In the genomic region with DNA sequence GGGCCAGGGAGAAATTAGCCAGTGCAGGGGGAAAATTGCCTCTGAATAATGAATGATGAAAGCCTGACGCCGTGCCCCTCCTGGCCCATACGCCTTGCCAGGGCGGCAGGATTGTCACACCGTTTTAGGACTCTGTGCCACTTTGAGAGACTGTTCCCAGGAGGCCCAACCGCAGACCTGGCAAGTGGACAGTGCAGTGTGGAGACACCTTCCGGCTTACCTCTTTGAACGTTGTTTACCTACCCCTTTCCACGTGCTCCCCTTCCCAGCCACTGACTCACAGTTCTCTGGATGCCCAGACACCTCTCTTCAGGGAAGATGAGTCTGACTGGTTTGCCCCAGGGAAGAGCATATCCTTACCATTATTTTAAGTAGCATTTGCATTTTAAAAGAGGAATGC, we compare ENCODE assay signal across 1 cellular context.
A peak's percentile ranks its signal among the peaks of the same experiment; 100 is the strongest.
TF ChIP-seq lines count a peak whose summit lies in the region.

No MANE protein-coding gene starts in this region.

TF ChIP-seq in HepG2, 621 proteins besides CTCF, POLR2A, EP300 and RAD21 (continued from another document and continues in another):
- TF ChIP-seq, protein P1, sequence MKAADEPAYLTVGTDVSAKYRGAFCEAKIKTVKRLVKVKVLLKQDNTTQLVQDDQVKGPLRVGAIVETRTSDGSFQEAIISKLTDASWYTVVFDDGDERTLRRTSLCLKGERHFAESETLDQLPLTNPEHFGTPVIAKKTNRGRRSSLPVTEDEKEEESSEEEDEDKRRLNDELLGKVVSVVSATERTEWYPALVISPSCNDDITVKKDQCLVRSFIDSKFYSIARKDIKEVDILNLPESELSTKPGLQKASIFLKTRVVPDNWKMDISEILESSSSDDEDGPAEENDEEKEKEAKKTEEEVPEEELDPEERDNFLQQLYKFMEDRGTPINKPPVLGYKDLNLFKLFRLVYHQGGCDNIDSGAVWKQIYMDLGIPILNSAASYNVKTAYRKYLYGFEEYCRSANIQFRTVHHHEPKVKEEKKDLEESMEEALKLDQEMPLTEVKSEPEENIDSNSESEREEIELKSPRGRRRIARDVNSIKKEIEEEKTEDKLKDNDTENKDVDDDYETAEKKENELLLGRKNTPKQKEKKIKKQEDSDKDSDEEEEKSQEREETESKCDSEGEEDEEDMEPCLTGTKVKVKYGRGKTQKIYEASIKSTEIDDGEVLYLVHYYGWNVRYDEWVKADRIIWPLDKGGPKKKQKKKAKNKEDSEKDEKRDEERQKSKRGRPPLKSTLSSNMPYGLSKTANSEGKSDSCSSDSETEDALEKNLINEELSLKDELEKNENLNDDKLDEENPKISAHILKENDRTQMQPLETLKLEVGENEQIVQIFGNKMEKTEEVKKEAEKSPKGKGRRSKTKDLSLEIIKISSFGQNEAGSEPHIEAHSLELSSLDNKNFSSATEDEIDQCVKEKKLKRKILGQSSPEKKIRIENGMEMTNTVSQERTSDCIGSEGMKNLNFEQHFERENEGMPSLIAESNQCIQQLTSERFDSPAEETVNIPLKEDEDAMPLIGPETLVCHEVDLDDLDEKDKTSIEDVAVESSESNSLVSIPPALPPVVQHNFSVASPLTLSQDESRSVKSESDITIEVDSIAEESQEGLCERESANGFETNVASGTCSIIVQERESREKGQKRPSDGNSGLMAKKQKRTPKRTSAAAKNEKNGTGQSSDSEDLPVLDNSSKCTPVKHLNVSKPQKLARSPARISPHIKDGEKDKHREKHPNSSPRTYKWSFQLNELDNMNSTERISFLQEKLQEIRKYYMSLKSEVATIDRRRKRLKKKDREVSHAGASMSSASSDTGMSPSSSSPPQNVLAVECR (CRISPR knock-in tag; IDR thresholded peaks at IDR 0.05; ENCODE audit: borderline replicate concordance) = no peak; the same call in 1 of the 2 replicates
- TF ChIP-seq BRCA1 (CRISPR knock-in tag; IDR thresholded peaks at IDR 0.05) (no peak), YEATS2 (CRISPR knock-in tag; IDR thresholded peaks at IDR 0.05; ENCODE audit: borderline replicate concordance) (no peak), ELK4 (CRISPR knock-in tag; IDR thresholded peaks at IDR 0.05; ENCODE audit: borderline replicate concordance) (no peak), ZNF235 (CRISPR knock-in tag; IDR thresholded peaks at IDR 0.05; ENCODE audit: borderline replicate concordance) (no peak), AKNA (CRISPR knock-in tag; IDR thresholded peaks at IDR 0.05; ENCODE audit: borderline replicate concordance) (no peak), DBP (CRISPR knock-in tag; IDR thresholded peaks at IDR 0.05; ENCODE audit: not compliant biosample characterization) (no peak), ATF7 (IDR thresholded peaks at IDR 0.05) (no peak), ATF7 (CRISPR knock-in tag; IDR thresholded peaks at IDR 0.05) (no peak), FIP1L1 (IDR thresholded peaks at IDR 0.05; ENCODE audit: borderline replicate concordance, insufficient read depth, low read depth, low read length) (no peak), TCF12 (IDR thresholded peaks at IDR 0.05) (no peak), TCF12 (CRISPR knock-in tag; IDR thresholded peaks at IDR 0.05) (no peak), ZSCAN5A (CRISPR knock-in tag; IDR thresholded peaks at IDR 0.05; ENCODE audit: borderline replicate concordance) (no peak), POGZ (CRISPR knock-in tag; IDR thresholded peaks at IDR 0.05) (0 out of 2 replicates have a peak, but pooled peaks have one; percentile 32), ZNF567 (CRISPR knock-in tag; IDR thresholded peaks at IDR 0.05; ENCODE audit: borderline replicate concordance) (no peak), TAF15 (IDR thresholded peaks at IDR 0.05; ENCODE audit: low read depth, low read length, poor library complexity, severe bottlenecking) (no peak), YY1 (IDR thresholded peaks at IDR 0.05; ENCODE audit: insufficient read depth, insufficient replicate concordance, low read depth, low read length) (no peak), XRCC5 (optimal IDR thresholded peaks at IDR 0.05; ENCODE audit: low read length) (peak; percentile 20), SETDB1 (CRISPR knock-in tag; IDR thresholded peaks at IDR 0.05; ENCODE audit: borderline replicate concordance) (no peak), ZNF460 (CRISPR knock-in tag; IDR thresholded peaks at IDR 0.05; ENCODE audit: borderline replicate concordance) (no peak), ZNF180 (CRISPR knock-in tag; IDR thresholded peaks at IDR 0.05; ENCODE audit: borderline replicate concordance, low read depth) (no peak), ZNF251 (CRISPR knock-in tag; IDR thresholded peaks at IDR 0.05) (no peak), HOXA9 (CRISPR knock-in tag; IDR thresholded peaks at IDR 0.05; ENCODE audit: borderline replicate concordance) (no peak), ZNF256 (CRISPR knock-in tag; conservative IDR thresholded peaks at IDR 0.05) (no peak), ZNF720 (CRISPR knock-in tag; IDR thresholded peaks at IDR 0.05) (no peak), ZNF747 (CRISPR knock-in tag; IDR thresholded peaks at IDR 0.05; ENCODE audit: borderline replicate concordance) (peak; percentile 16; the same call in 1 of the 2 replicates), ZBTB42 (CRISPR knock-in tag; IDR thresholded peaks at IDR 0.05) (no peak), ELF4 (CRISPR knock-in tag; IDR thresholded peaks at IDR 0.05; ENCODE audit: borderline replicate concordance) (no peak), NFATC3 (CRISPR knock-in tag; IDR thresholded peaks at IDR 0.05) (no peak), KLF12 (CRISPR knock-in tag; IDR thresholded peaks at IDR 0.05; ENCODE audit: borderline replicate concordance) (no peak), MED1 (CRISPR knock-in tag; IDR thresholded peaks at IDR 0.05) (peak; percentile 54; the same call in 1 of the 2 replicates), POLR2G (IDR thresholded peaks at IDR 0.05; ENCODE audit: low read depth, low read length) (no peak), CBX1 (IDR thresholded peaks at IDR 0.05; ENCODE audit: low read depth) (no peak), ELF3 (CRISPR knock-in tag; IDR thresholded peaks at IDR 0.05) (peak; percentile 77), FOXO1 (CRISPR knock-in tag; IDR thresholded peaks at IDR 0.05) (peak; percentile 52; the same call in 1 of the 2 replicates)
- TF ChIP-seq, protein P2, sequence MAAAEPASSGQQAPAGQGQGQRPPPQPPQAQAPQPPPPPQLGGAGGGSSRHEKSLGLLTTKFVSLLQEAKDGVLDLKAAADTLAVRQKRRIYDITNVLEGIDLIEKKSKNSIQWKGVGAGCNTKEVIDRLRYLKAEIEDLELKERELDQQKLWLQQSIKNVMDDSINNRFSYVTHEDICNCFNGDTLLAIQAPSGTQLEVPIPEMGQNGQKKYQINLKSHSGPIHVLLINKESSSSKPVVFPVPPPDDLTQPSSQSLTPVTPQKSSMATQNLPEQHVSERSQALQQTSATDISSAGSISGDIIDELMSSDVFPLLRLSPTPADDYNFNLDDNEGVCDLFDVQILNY (CRISPR knock-in tag; conservative IDR thresholded peaks at IDR 0.05) = no peak
- TF ChIP-seq, protein P3, sequence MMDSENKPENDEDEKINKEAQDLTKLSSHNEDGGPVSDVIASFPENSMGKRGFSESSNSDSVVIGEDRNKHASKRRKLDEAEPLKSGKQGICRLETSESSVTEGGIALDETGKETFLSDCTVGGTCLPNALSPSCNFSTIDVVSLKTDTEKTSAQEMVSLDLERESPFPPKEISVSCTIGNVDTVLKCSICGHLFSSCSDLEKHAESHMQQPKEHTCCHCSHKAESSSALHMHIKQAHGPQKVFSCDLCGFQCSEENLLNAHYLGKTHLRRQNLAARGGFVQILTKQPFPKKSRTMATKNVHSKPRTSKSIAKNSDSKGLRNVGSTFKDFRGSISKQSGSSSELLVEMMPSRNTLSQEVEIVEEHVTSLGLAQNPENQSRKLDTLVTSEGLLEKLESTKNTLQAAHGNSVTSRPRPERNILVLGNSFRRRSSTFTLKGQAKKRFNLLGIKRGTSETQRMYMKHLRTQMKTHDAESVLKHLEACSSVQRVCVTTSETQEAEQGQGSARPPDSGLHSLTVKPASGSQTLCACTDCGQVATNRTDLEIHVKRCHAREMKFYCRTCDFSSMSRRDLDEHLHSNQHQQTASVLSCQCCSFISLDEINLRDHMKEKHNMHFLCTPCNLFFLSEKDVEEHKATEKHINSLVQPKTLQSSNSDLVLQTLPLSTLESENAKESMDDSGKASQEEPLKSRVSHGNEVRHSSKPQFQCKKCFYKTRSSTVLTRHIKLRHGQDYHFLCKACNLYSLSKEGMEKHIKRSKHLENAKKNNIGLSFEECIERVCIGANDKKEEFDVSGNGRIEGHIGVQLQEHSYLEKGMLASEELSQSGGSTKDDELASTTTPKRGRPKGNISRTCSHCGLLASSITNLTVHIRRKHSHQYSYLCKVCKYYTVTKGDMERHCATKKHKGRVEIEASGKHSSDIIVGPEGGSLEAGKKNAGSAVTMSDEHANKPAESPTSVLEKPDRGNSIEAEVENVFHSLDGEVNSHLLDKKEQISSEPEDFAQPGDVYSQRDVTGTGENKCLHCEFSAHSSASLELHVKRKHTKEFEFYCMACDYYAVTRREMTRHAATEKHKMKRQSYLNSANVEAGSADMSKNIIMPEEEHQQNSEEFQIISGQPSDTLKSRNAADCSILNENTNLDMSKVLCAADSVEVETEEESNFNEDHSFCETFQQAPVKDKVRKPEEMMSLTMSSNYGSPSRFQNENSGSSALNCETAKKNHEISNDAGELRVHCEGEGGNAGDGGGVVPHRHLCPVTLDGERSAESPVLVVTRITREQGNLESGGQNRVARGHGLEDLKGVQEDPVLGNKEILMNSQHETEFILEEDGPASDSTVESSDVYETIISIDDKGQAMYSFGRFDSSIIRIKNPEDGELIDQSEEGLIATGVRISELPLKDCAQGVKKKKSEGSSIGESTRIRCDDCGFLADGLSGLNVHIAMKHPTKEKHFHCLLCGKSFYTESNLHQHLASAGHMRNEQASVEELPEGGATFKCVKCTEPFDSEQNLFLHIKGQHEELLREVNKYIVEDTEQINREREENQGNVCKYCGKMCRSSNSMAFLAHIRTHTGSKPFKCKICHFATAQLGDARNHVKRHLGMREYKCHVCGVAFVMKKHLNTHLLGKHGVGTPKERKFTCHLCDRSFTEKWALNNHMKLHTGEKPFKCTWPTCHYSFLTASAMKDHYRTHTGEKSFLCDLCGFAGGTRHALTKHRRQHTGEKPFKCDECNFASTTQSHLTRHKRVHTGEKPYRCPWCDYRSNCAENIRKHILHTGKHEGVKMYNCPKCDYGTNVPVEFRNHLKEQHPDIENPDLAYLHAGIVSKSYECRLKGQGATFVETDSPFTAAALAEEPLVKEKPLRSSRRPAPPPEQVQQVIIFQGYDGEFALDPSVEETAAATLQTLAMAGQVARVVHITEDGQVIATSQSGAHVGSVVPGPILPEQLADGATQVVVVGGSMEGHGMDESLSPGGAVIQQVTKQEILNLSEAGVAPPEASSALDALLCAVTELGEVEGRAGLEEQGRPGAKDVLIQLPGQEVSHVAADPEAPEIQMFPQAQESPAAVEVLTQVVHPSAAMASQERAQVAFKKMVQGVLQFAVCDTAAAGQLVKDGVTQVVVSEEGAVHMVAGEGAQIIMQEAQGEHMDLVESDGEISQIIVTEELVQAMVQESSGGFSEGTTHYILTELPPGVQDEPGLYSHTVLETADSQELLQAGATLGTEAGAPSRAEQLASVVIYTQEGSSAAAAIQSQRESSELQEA (CRISPR knock-in tag; IDR thresholded peaks at IDR 0.05; ENCODE audit: not compliant biosample characterization) = no peak
